Comparison of ENCODE assay signal across 30 cellular contexts in the genomic region with DNA sequence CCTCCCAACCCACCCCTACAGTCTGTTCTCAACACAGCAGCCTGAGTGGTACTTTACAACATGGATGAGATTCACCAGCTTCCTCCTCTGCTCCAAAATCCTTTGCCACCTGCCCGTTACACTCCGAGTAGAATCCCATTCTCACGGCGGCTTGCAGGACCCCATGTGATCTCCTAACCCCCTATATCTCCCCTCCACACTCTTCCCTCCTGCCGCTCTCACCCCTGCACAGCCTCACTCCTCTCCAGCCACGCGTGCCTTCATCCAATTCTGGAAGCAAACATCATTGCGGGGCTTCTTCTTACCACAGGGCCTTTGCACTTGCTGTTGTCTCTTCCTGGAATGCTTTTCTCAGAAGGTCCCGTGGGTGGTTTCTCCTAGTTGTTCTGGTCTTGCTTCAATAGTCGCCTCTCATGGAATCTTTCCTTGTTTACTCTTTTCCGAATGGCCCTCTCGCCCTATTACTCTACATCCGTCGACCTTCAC.
"Had no signal": no experiment of that assay in that cellular context is flagged by ENCODE, and none has a peak within 500 bp of the region (broad histone marks: within the 10 kb centered on the region; RNA-seq: fewer than 3 reads in every experiment).

No MANE protein-coding gene starts in this region.

- H3K27me3 ChIP-seq: ovary, right lobe of liver, sigmoid colon, stomach, thyroid gland, tibial nerve, upper lobe of right lung, uterus had no signal

- H3K9me3 Mint-ChIP-seq: naive thymus-derived CD8-positive, alpha-beta T cell; natural killer cell treated with Interleukin-12 subunit alpha and Interleukin-12 subunit beta and Interleukin-15 and Interleukin-18, amount 100 ng/mL, for 72 hours; nephron progenitor cell; neural crest cell; stimulated activated effector memory CD8-positive, alpha-beta T cell treated with anti-CD3 and anti-CD28 coated beads, Interleukin-12 subunit alpha, Interleukin-12 subunit beta, amount 100 ng/mL, for 72 hours; stimulated activated naive CD8-positive, alpha-beta T cell treated with anti-CD3 and anti-CD28 coated beads, Interleukin-15, Interleukin-2, amounts not matched to agents 100 ng/mL and 50 ng/mL, for 24 hours; type B pancreatic cell had no signal

- H3K27ac ChIP-seq: neutrophil, ovary, parathyroid adenoma, psoas muscle, right lobe of liver, sigmoid colon, stomach, thoracic aorta, thyroid gland, tibial nerve, upper lobe of right lung, uterus had no signal

- H3K4me1 Mint-ChIP-seq: naive thymus-derived CD8-positive, alpha-beta T cell; nephron progenitor cell; stimulated activated effector memory CD8-positive, alpha-beta T cell treated with anti-CD3 and anti-CD28 coated beads, Interleukin-12 subunit alpha, Interleukin-12 subunit beta, amount 100 ng/mL, for 72 hours; stimulated activated naive B cell treated with anti-CD40 and anti-IgM and Interleukin-4, amounts not matched to agents 10 μg/mL and 1 μg/mL and 100 μg/mL, for 72 hours had no signal

- ATAC-seq: naive thymus-derived CD8-positive, alpha-beta T cell; natural killer cell treated with Interleukin-12 subunit alpha and Interleukin-12 subunit beta and Interleukin-15 and Interleukin-18, amount 100 ng/mL, for 72 hours; psoas muscle; right cardiac atrium; right lobe of liver; stimulated activated effector memory CD8-positive, alpha-beta T cell treated with anti-CD3 and anti-CD28 coated beads, Interleukin-12 subunit alpha, Interleukin-12 subunit beta, amount 100 ng/mL, for 72 hours; stimulated activated naive B cell treated with anti-CD40 and anti-IgM and Interleukin-4, amounts not matched to agents 10 μg/mL and 1 μg/mL and 100 μg/mL, for 72 hours; upper lobe of right lung had no signal

- H3K79me2 ChIP-seq: parathyroid adenoma had no signal

- FAIRE-seq: small intestine had no signal

- H3K27ac Mint-ChIP-seq: natural killer cell treated with Interleukin-12 subunit alpha and Interleukin-12 subunit beta and Interleukin-15 and Interleukin-18, amount 100 ng/mL, for 72 hours; nephron progenitor cell; progenitor cell of endocrine pancreas; stimulated activated effector memory CD8-positive, alpha-beta T cell treated with anti-CD3 and anti-CD28 coated beads, Interleukin-12 subunit alpha, Interleukin-12 subunit beta, amount 100 ng/mL, for 72 hours; stimulated activated naive B cell treated with anti-CD40 and anti-IgM and Interleukin-4, amounts not matched to agents 10 μg/mL and 1 μg/mL and 100 μg/mL, for 72 hours; stimulated activated naive CD8-positive, alpha-beta T cell treated with anti-CD3 and anti-CD28 coated beads, Interleukin-15, Interleukin-2, amounts not matched to agents 100 ng/mL and 50 ng/mL, for 24 hours; type B pancreatic cell had no signal

- H2AFZ ChIP-seq: parathyroid adenoma had no signal

- H3K9ac ChIP-seq: parathyroid adenoma had no signal

- H3K36me3 Mint-ChIP-seq: naive thymus-derived CD8-positive, alpha-beta T cell; natural killer cell treated with Interleukin-12 subunit alpha and Interleukin-12 subunit beta and Interleukin-15 and Interleukin-18, amount 100 ng/mL, for 72 hours; stimulated activated effector memory CD8-positive, alpha-beta T cell treated with anti-CD3 and anti-CD28 coated beads, Interleukin-12 subunit alpha, Interleukin-12 subunit beta, amount 100 ng/mL, for 72 hours; stimulated activated naive B cell treated with anti-CD40 and anti-IgM and Interleukin-4, amounts not matched to agents 10 μg/mL and 1 μg/mL and 100 μg/mL, for 72 hours; type B pancreatic cell had no signal

- H3K4me1 ChIP-seq: parathyroid adenoma, psoas muscle, right lobe of liver, sigmoid colon, stomach, tibial nerve, upper lobe of right lung, uterus had no signal

- H3K4me3 ChIP-seq: ovary, psoas muscle, right lobe of liver, sigmoid colon, stomach, thoracic aorta, thyroid gland, tibial nerve, upper lobe of right lung, uterus had no signal

- DNase-seq: naive thymus-derived CD8-positive, alpha-beta T cell; nephron progenitor cell; nucleus accumbens; ovary; posterior cingulate gyrus; psoas muscle; right cardiac atrium; right lobe of liver; sigmoid colon; small intestine; stimulated activated CD4-positive, alpha-beta T cell treated with anti-CD3 and anti-CD28 coated beads, Interleukin-15, amount 100 ng/mL, for 24 hours; stimulated activated CD4-positive, alpha-beta T cell treated with anti-CD3 and anti-CD28 coated beads, Interleukin-2, amount 100 ng/mL, for 24 hours; stimulated activated CD4-positive, alpha-beta T cell treated with anti-CD3 and anti-CD28 coated beads, Interleukin-2, amount 100 ng/mL, for 48 hours; stimulated activated CD4-positive, alpha-beta T cell treated with anti-CD3 and anti-CD28 coated beads, Interleukin-4, amount 100 ng/mL, for 24 hours; stimulated activated naive B cell treated with anti-CD40 and anti-IgM and Interleukin-4, amounts not matched to agents 10 μg/mL and 1 μg/mL and 100 μg/mL, for 72 hours; stimulated activated naive CD4-positive, alpha-beta T cell treated with Interleukin-2 at 50 U/mL for 16 hours; stomach; thyroid gland; upper lobe of right lung; uterus had no signal

- H3K27me3 Mint-ChIP-seq: natural killer cell treated with Interleukin-12 subunit alpha and Interleukin-12 subunit beta and Interleukin-15 and Interleukin-18, amount 100 ng/mL, for 72 hours had no signal

- H3K4me3 Mint-ChIP-seq: naive thymus-derived CD8-positive, alpha-beta T cell; natural killer cell treated with Interleukin-12 subunit alpha and Interleukin-12 subunit beta and Interleukin-15 and Interleukin-18, amount 100 ng/mL, for 72 hours; nephron progenitor cell; neural crest cell; stimulated activated effector memory CD8-positive, alpha-beta T cell treated with anti-CD3 and anti-CD28 coated beads, Interleukin-12 subunit alpha, Interleukin-12 subunit beta, amount 100 ng/mL, for 72 hours; stimulated activated naive B cell treated with anti-CD40 and anti-IgM and Interleukin-4, amounts not matched to agents 10 μg/mL and 1 μg/mL and 100 μg/mL, for 72 hours; stimulated activated naive CD8-positive, alpha-beta T cell treated with anti-CD3 and anti-CD28 coated beads, Interleukin-15, Interleukin-2, amounts not matched to agents 100 ng/mL and 50 ng/mL, for 24 hours; type B pancreatic cell had no signal

- H3K36me3 ChIP-seq: neutrophil, ovary, right lobe of liver, sigmoid colon, stomach, thoracic aorta, thyroid gland, tibial nerve, upper lobe of right lung, uterus had no signal

- H3K9me3 ChIP-seq: neutrophil, ovary, psoas muscle, right lobe of liver, sigmoid colon, stomach, thoracic aorta, thyroid gland, tibial nerve, upper lobe of right lung, uterus had no signal
